In genomic region chr1:112702420-112703261, GRCh38 we compare ENCODE assay signal across 11 cellular contexts. TPM values are rescaled to one million over a fixed set of nuclear protein-coding genes. Genes with fewer than 3 reads are reported as not detected.
DNase-seq lines count a peak whose midpoint lies in the region; ATAC-seq, FAIRE-seq and TF ChIP-seq lines count a peak whose summit lies in the region.
"Had no signal": no experiment of that assay in that cellular context is flagged by ENCODE, and none has a peak within 500 bp of the region (broad histone marks: within the 10 kb centered on the region; RNA-seq: fewer than 3 reads in every experiment).

No MANE protein-coding gene starts in this region.

- H3K27me3 Mint-ChIP-seq in natural killer cell (ENCODE audit: low read depth in 2 of 2): no peaks in the 10 kb centered on the region

- H3K27me3 ChIP-seq in cardiac muscle cell (no peaks in the 10 kb centered on the region), upper lobe of right lung (no peaks in the 10 kb centered on the region)

- peak overlapping the region; percentile 91 for H3K27ac ChIP-seq in cardiac muscle cell
- peak overlapping the region; percentile 14 for H3K27ac ChIP-seq in caudate nucleus (ENCODE audit: low read depth, low read length)
- peak overlapping the region; percentile 76 for H3K27ac ChIP-seq in upper lobe of right lung

- no peak for FAIRE-seq in D721Med (lab: Jason Lieb, UNC)

- H3K9me3 ChIP-seq in cardiac muscle cell (ENCODE audit: low read depth) (no peaks in the 10 kb centered on the region), upper lobe of right lung (no peaks in the 10 kb centered on the region)

- TF ChIP-seq CTCF in cardiac muscle cell (IDR thresholded peaks at IDR 0.05; ENCODE audit: low read depth, low read length) (no peak), natural killer cell (IDR thresholded peaks at IDR 0.05) (no peak), upper lobe of right lung (IDR thresholded peaks at IDR 0.05) (no peak), D721Med (IDR thresholded peaks at IDR 0.05; ENCODE audit: insufficient read depth, missing control alignments) (no peak)

- ATAC-seq in Right ventricle myocardium superior (ENCODE audit: poor library complexity): no peak
- ATAC-seq in natural killer cell: no peak
- no peak for ATAC-seq in upper lobe of right lung
- no peak for ATAC-seq in HG03460 (IDR thresholded peaks at IDR 0.05; ENCODE audit: unreplicated experiment)
- ATAC-seq: PC-3 had no signal

- DNase-seq in cardiac muscle cell (ENCODE audit: low read depth in 1 of 2, low spot score in 1 of 2) (no peak), Right ventricle myocardium superior (no peak), caudate nucleus (lab: John Stamatoyannopoulos, UW) (peak in 2 of 61 donors; percentile 13 to 22), natural killer cell (no peak), upper lobe of right lung (peak; percentile 36), D721Med (ENCODE audit: insufficient read length, low spot score) (no peak), NAMALWA (ENCODE audit: low spot score) (no peak)
- DNase-seq: activated CD4-positive, alpha-beta T cell treated with anti-CD3 and anti-CD28 coated beads, Interleukin-2, amount 50 U/mL, for 1 hour; NCI-H1417; PC-3 had no signal

- H3K9me3 Mint-ChIP-seq in natural killer cell: no peaks in the 10 kb centered on the region

- intact Hi-C loops in Right ventricle myocardium superior (cut with DNase I): no loop called here
- intact Hi-C loops in natural killer cell (cut with micrococcal nuclease): no loop called here
- intact Hi-C loops in upper lobe of right lung (cut with DNase I): loop anchor here (10.0 kb wide), 1 partner anchor 78 kb away; no protein-coding TSS in a partner anchor

- H3K4me3 ChIP-seq in cardiac muscle cell: no peak overlapping the region
- H3K4me3 ChIP-seq in upper lobe of right lung: no peak overlapping the region

- no peaks in the 10 kb centered on the region for H3K36me3 Mint-ChIP-seq in natural killer cell

- H3K36me3 ChIP-seq in cardiac muscle cell: no peaks in the 10 kb centered on the region
- H3K36me3 ChIP-seq in upper lobe of right lung: peaks cover 34% of the 10 kb centered on the region

- H3K4me1 ChIP-seq in cardiac muscle cell (ENCODE audit: low read depth) (peaks cover 51% of the 10 kb centered on the region), upper lobe of right lung (peaks cover 79% of the 10 kb centered on the region)

- H3K4me1 Mint-ChIP-seq in natural killer cell: peaks cover 69 to 81% of the 10 kb centered on the region in 2 donors

- peak overlapping the region; percentile 62 for H3K4me3 Mint-ChIP-seq in natural killer cell

- H3K27ac Mint-ChIP-seq in natural killer cell: peak overlapping the region; percentile 90 to 93

RNA-seq across cellular contexts. Expression of gene RHOC, which starts 4.3 kb away (rescaled TPM):
- total RNA-seq in cardiac muscle cell (257 and 311 TPM in 2 replicates), Right ventricle myocardium superior (98.2 TPM), natural killer cell (100 to 1,000 TPM; 161 to 199 (median 195) TPM), upper lobe of right lung (150 TPM)
- 265 and 358 TPM in 2 replicates for polyA plus RNA-seq in cardiac muscle cell

RNA-seq across cellular contexts. Expression of gene PPM1J, which starts 12.5 kb away (rescaled TPM):
- total RNA-seq in cardiac muscle cell (13.2 and 21.9 TPM in 2 replicates), Right ventricle myocardium superior (4.7 TPM), natural killer cell (under 1 TPM in 1 of 3 donors, not detected in 2; 0.26 TPM), upper lobe of right lung (0.32 TPM)
- 20.1 and 28.6 TPM in 2 replicates for polyA plus RNA-seq in cardiac muscle cell

RNA-seq across cellular contexts. Expression of gene MOV10, which starts 28.2 kb away (rescaled TPM):
- 78.2 and 96.2 TPM in 2 replicates for total RNA-seq in cardiac muscle cell
- polyA plus RNA-seq in cardiac muscle cell: 62.0 and 86.0 TPM in 2 replicates
- total RNA-seq in Right ventricle myocardium superior: 10.4 TPM
- total RNA-seq in natural killer cell: 100 to 1,000 TPM in 2 of 3 donors, 10 to 100 TPM in 1; 87.9 to 124 (median 119) TPM
- total RNA-seq in upper lobe of right lung: 62.8 TPM

Comparison
In these comparisons a context has a peak if more than half of its experiments do, and no peak if none do; other contexts are left out.
1. H3K27ac ChIP-seq: peak in every context shown above with its lines; median percentile 91 in cardiac muscle cell; 76 in upper lobe of right lung; 14 in caudate nucleus.